Comparison of ENCODE assay signal across 19 cellular contexts in the genomic region with DNA sequence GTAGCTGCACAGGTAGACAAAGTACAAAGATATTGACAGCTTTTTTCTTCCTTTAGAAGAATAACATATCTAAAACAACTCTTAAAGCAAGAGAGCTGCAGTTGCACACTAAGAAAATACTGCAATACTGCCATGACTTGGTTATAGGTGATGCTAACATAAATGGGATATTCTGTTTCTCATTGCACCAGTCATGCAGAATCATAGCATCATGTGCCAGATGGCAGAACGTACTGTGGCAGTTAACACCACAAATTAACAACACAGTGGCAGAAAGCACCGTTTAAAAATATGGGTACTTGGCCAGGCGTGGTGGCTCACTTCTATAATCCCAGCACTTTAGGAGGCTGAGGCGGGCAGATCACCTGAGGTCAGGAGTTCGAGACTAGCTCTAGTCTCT. TPM values are rescaled to one million over a fixed set of nuclear protein-coding genes. Genes with fewer than 3 reads are reported as not detected.
DNase-seq lines count a peak whose midpoint lies in the region; ATAC-seq and TF ChIP-seq lines count a peak whose summit lies in the region.
"Had no signal": no experiment of that assay in that cellular context is flagged by ENCODE, and none has a peak within 500 bp of the region (broad histone marks: within the 10 kb centered on the region; RNA-seq: fewer than 3 reads in every experiment).

No MANE protein-coding gene starts in this region.

- POLR2A ChIA-PET in CD8-positive, alpha-beta T cell (lab: Charles Lee), result no interaction called here

- H3K27ac Mint-ChIP-seq in CD8-positive, alpha-beta T cell, result peak overlapping the region; percentile 59
- H3K27ac Mint-ChIP-seq in effector memory CD8-positive, alpha-beta T cell, result peak overlapping the region in 1 of 2 donors; percentile 67

- H3K4me2 ChIP-seq in GM23248 (ENCODE audit: unreplicated experiment), result no peak overlapping the region
- H3K4me2 ChIP-seq in SU-DHL-6 (ENCODE audit: low read depth, low read length, poor library complexity, severe bottlenecking), result peak overlapping the region; percentile 6

- no peaks in the 10 kb centered on the region for H3K9me2 ChIP-seq in GM23248 (ENCODE audit: insufficient read depth)
- H3K9me2 ChIP-seq in SU-DHL-6 (replicated peaks; ENCODE audit: insufficient read depth, low read length), result no peaks in the 10 kb centered on the region

- no peak for ATAC-seq in CD8-positive, alpha-beta T cell
- ATAC-seq in effector memory CD8-positive, alpha-beta T cell (replicated peaks), result peak; percentile 18
- ATAC-seq in foreskin keratinocyte, result no peak
- ATAC-seq in GM21528 (IDR thresholded peaks at IDR 0.05; ENCODE audit: low FRiP score, unreplicated experiment), result no peak
- ATAC-seq: PC-3 had no signal

- H3F3A ChIP-seq in GM23248 (ENCODE audit: insufficient read depth) (peaks cover 27% of the 10 kb centered on the region), SU-DHL-6 (ENCODE audit: insufficient read depth) (peaks cover 39% of the 10 kb centered on the region)

- CTCF ChIA-PET in CD8-positive, alpha-beta T cell (lab: Charles Lee), result no interaction called here

- H3K27me3 ChIP-seq in CD8-positive, alpha-beta T cell (ENCODE audit: insufficient read depth, low read length), result no peaks in the 10 kb centered on the region
- no peaks in the 10 kb centered on the region for H3K27me3 ChIP-seq in GM23248 (replicated peaks; ENCODE audit: insufficient read depth)
- no peaks in the 10 kb centered on the region for H3K27me3 ChIP-seq in SU-DHL-6 (ENCODE audit: low read length)
- H3K27me3 ChIP-seq in foreskin keratinocyte, result no peaks in the 10 kb centered on the region
- H3K27me3 ChIP-seq: SJSA1 had no signal

- no peak overlapping the region for H3K4me3 Mint-ChIP-seq in CD8-positive, alpha-beta T cell
- H3K4me3 Mint-ChIP-seq in effector memory CD8-positive, alpha-beta T cell, result peak overlapping the region in 1 of 2 donors; percentile 0
- H3K4me3 Mint-ChIP-seq: mesothelial cell of epicardium, type B pancreatic cell had no signal

- H2AFZ ChIP-seq in GM23248 (no peak overlapping the region), SU-DHL-6 (ENCODE audit: low read depth, low read length, severe bottlenecking) (no peak overlapping the region)

- peaks cover 13% of the 10 kb centered on the region for H3K36me3 ChIP-seq in CD8-positive, alpha-beta T cell (ENCODE audit: insufficient read depth, low read length)
- H3K36me3 ChIP-seq in GM23248 (ENCODE audit: low read depth) (peaks cover 9% of the 10 kb centered on the region), SU-DHL-6 (ENCODE audit: low read length) (peaks cover 2% of the 10 kb centered on the region; the same call in 1 of the 2 replicates)

- H3K4me3 ChIP-seq in CD8-positive, alpha-beta T cell (ENCODE audit: low read depth, low read length), result no peak overlapping the region
- H3K4me3 ChIP-seq in GM23248 (no peak overlapping the region), SU-DHL-6 (ENCODE audit: insufficient read depth, low read length, poor library complexity, severe bottlenecking) (no peak overlapping the region)
- H3K4me3 ChIP-seq: SJSA1 had no signal

- H4K20me1 ChIP-seq in GM23248 (ENCODE audit: insufficient read depth) (peaks cover 40% of the 10 kb centered on the region; the same call in 1 of the 2 replicates), SU-DHL-6 (ENCODE audit: low read depth, low read length) (peaks cover 8% of the 10 kb centered on the region; the same call in 1 of the 2 replicates)

- DNase-seq in CD8-positive, alpha-beta T cell, result no peak
- peak; percentile 14 for DNase-seq in GM23248
- no peak for DNase-seq in effector memory CD8-positive, alpha-beta T cell
- DNase-seq in foreskin keratinocyte, result no peak
- no peak for DNase-seq in NCI-H1092 (lab: John Stamatoyannopoulos, UW)
- DNase-seq: activated CD4-positive, alpha-beta T cell treated with anti-CD3 and anti-CD28 coated beads for 48 hours; amniotic stem cell; HCEC 1CT; NCI-H1436; NCI-H345; PC-3; stimulated activated CD4-positive, alpha-beta T cell treated with anti-CD3 and anti-CD28 coated beads, Interleukin-12 subunit alpha, Interleukin-12 subunit beta, amount 100 ng/mL, for 4 hours had no signal

- peaks cover 80% of the 10 kb centered on the region for H3K4me1 Mint-ChIP-seq in CD8-positive, alpha-beta T cell (ENCODE audit: low read depth)
- peaks cover 50 to 67% of the 10 kb centered on the region in 2 donors for H3K4me1 Mint-ChIP-seq in effector memory CD8-positive, alpha-beta T cell (ENCODE audit: low read depth in 2 of 2)

- in situ Hi-C loops in GM23248 (cut with MboI), result no loop called here

- H3K79me2 ChIP-seq in GM23248 (ENCODE audit: insufficient read depth), result peaks cover 100% of the 10 kb centered on the region
- peaks cover 99% of the 10 kb centered on the region for H3K79me2 ChIP-seq in SU-DHL-6 (ENCODE audit: insufficient read depth, low read length)

- H3K9ac ChIP-seq in GM23248 (no peak overlapping the region), SU-DHL-6 (ENCODE audit: low read length) (no peak overlapping the region)

- 68 to 73% methylated on average over 5 of the region's 5 CpGs for WGBS in GM23248 (ENCODE audit: low coverage in 1 of 2, low lambda C conversion rate in 2 of 2, missing lambda C conversion rate in 2 of 2), 2 experiments

- H3K27me3 Mint-ChIP-seq in CD8-positive, alpha-beta T cell (ENCODE audit: low read depth), result no peaks in the 10 kb centered on the region
- no peaks in the 10 kb centered on the region for H3K27me3 Mint-ChIP-seq in effector memory CD8-positive, alpha-beta T cell
- H3K27me3 Mint-ChIP-seq: type B pancreatic cell had no signal

- intact Hi-C loops in CD8-positive, alpha-beta T cell (cut with DNase I, micrococcal nuclease), result no loop called here

- H3K9me3 Mint-ChIP-seq in CD8-positive, alpha-beta T cell, result no peaks in the 10 kb centered on the region
- no peaks in the 10 kb centered on the region for H3K9me3 Mint-ChIP-seq in effector memory CD8-positive, alpha-beta T cell
- H3K9me3 Mint-ChIP-seq: mesothelial cell of epicardium; neural crest cell; stimulated activated effector memory CD8-positive, alpha-beta T cell treated with anti-CD3 and anti-CD28 coated beads, Interleukin-12 subunit alpha, Interleukin-12 subunit beta, amount 100 ng/mL, for 72 hours; type B pancreatic cell had no signal

- H3K4me1 ChIP-seq in CD8-positive, alpha-beta T cell (ENCODE audit: insufficient read depth, low read length), result peaks cover 65% of the 10 kb centered on the region
- H3K4me1 ChIP-seq in GM23248 (ENCODE audit: insufficient read depth) (peaks cover 28% of the 10 kb centered on the region), foreskin keratinocyte (no peaks in the 10 kb centered on the region)

- H3K27ac ChIP-seq in CD8-positive, alpha-beta T cell (ENCODE audit: low read depth, low read length), result no peak overlapping the region
- H3K27ac ChIP-seq in GM23248 (no peak overlapping the region), SU-DHL-6 (ENCODE audit: low read depth, low read length) (peak overlapping the region; percentile 24; the same call in 1 of the 2 replicates), foreskin keratinocyte (no peak overlapping the region)
- H3K27ac ChIP-seq: SJSA1 had no signal

- H3K36me3 Mint-ChIP-seq in CD8-positive, alpha-beta T cell, result peaks cover 35% of the 10 kb centered on the region
- H3K36me3 Mint-ChIP-seq in effector memory CD8-positive, alpha-beta T cell (ENCODE audit: insufficient read depth), result peaks cover 41% of the 10 kb centered on the region

- TF ChIP-seq CTCF in CD8-positive, alpha-beta T cell (IDR thresholded peaks at IDR 0.05), result no peak
- no peak for TF ChIP-seq CTCF in SU-DHL-6 (IDR thresholded peaks at IDR 0.05; ENCODE audit: insufficient read depth, low read length, poor library complexity, severe bottlenecking)
- TF ChIP-seq CTCF in foreskin keratinocyte (conservative IDR thresholded peaks at IDR 0.05), result no peak

- no peaks in the 10 kb centered on the region for H3K9me3 ChIP-seq in CD8-positive, alpha-beta T cell (ENCODE audit: low read length)
- H3K9me3 ChIP-seq in GM23248 (ENCODE audit: low read depth) (no peaks in the 10 kb centered on the region), SU-DHL-6 (ENCODE audit: insufficient read depth, low read length) (no peaks in the 10 kb centered on the region)
- H3K9me3 ChIP-seq: SJSA1 had no signal

RNA-seq across cellular contexts. Expression of a gene that starts 7.4 kb away (rescaled TPM):
- total RNA-seq in CD8-positive, alpha-beta T cell, result 100 to 1,000 TPM; 197 to 200 TPM
- total RNA-seq in GM23248 (2014; rRNA removed; shearing (Covaris generic)), result 38.8 and 39.9 TPM in 2 replicates
- 13.8 and 18.7 TPM in 2 replicates for polyA plus RNA-seq in GM23248 (2016; fragmentation: Nextera tagmentation; extraction: Ambion mirVana)
- 28.2 and 31.7 TPM in 2 replicates for total RNA-seq in foreskin keratinocyte
- 11.7 and 12.8 TPM in 2 replicates for polyA plus RNA-seq in foreskin keratinocyte
